Comparison of ENCODE assay signal across 9 cellular contexts in genomic region chr1:104706631-104707147, GRCh38.
DNase-seq lines count a peak whose midpoint lies in the region; ATAC-seq and TF ChIP-seq lines count a peak whose summit lies in the region.
"Had no signal": no experiment of that assay in that cellular context is flagged by ENCODE, and none has a peak within 500 bp of the region (broad histone marks: within the 10 kb centered on the region; RNA-seq: fewer than 3 reads in every experiment).

No MANE protein-coding gene starts in this region.

- WGBS in mesendoderm (ENCODE audit: extremely low coverage, insufficient coverage, low lambda C conversion rate): no CpG with 5 or more reads among the region's 9 CpGs

- H3K36me3 ChIP-seq in OCI-LY1 (ENCODE audit: insufficient read depth, low read length) (no peaks in the 10 kb centered on the region), mesendoderm (ENCODE audit: control insufficient read depth, insufficient read depth, low read length) (no peaks in the 10 kb centered on the region)
- H3K36me3 ChIP-seq: ovary had no signal

- H3K9me2 ChIP-seq in OCI-LY1 (ENCODE audit: low read depth, low read length): no peaks in the 10 kb centered on the region

- no peak overlapping the region for H3K9ac ChIP-seq in OCI-LY1 (ENCODE audit: low read length)
- H3K9ac ChIP-seq in mesendoderm (ENCODE audit: low read length): no peak overlapping the region

- H2AFZ ChIP-seq in OCI-LY1 (ENCODE audit: low read length): peak overlapping the region; percentile 82; the same call in 1 of the 2 replicates

- no peaks in the 10 kb centered on the region for H3K4me1 ChIP-seq in OCI-LY1 (ENCODE audit: insufficient read depth, low read length, severe bottlenecking)
- H3K4me1 ChIP-seq in mesendoderm (ENCODE audit: control insufficient read depth, low read depth, low read length): no peaks in the 10 kb centered on the region

- no peaks in the 10 kb centered on the region for H3K27me3 ChIP-seq in OCI-LY1 (ENCODE audit: insufficient read depth, low read length)
- no peaks in the 10 kb centered on the region for H3K27me3 ChIP-seq in mesendoderm (ENCODE audit: insufficient read depth, low read length, poor library complexity)
- H3K27me3 ChIP-seq: ovary had no signal

- H3K27ac ChIP-seq in OCI-LY1 (ENCODE audit: low read depth, low read length, poor library complexity, severe bottlenecking) (no peak overlapping the region), mesendoderm (ENCODE audit: low read depth, low read length) (no peak overlapping the region)
- H3K27ac ChIP-seq: ovary had no signal

- H3K79me2 ChIP-seq in OCI-LY1 (ENCODE audit: insufficient read depth, low read length) (no peaks in the 10 kb centered on the region), mesendoderm (ENCODE audit: control insufficient read depth, insufficient read depth, low read length) (no peaks in the 10 kb centered on the region)

- no peak for TF ChIP-seq CTCF in OCI-LY1 (IDR thresholded peaks at IDR 0.05; ENCODE audit: low read length)

- H3K4me2 ChIP-seq in OCI-LY1 (ENCODE audit: low read length) (no peak overlapping the region), mesendoderm (ENCODE audit: low read length) (no peak overlapping the region)

- H3K23ac ChIP-seq in mesendoderm (ENCODE audit: low read length): no peak overlapping the region

- H3F3A ChIP-seq in OCI-LY1 (ENCODE audit: insufficient read depth, low read length): no peaks in the 10 kb centered on the region

- no peak overlapping the region for H2BK120ac ChIP-seq in mesendoderm (ENCODE audit: low read depth, low read length)

- no peaks in the 10 kb centered on the region for H4K20me1 ChIP-seq in OCI-LY1 (ENCODE audit: insufficient read depth, low read length)

- no peaks in the 10 kb centered on the region for H3K79me1 ChIP-seq in mesendoderm (ENCODE audit: low read length)

- H4K5ac ChIP-seq in mesendoderm (ENCODE audit: low read length): no peak overlapping the region

- H3K56ac ChIP-seq in mesendoderm (ENCODE audit: low read length): no peak overlapping the region

- H3K4me3 ChIP-seq in OCI-LY1 (ENCODE audit: low read depth, low read length, poor library complexity, severe bottlenecking): no peak overlapping the region
- H3K4me3 ChIP-seq in mesendoderm (ENCODE audit: low read length): no peak overlapping the region
- H3K4me3 ChIP-seq: ovary had no signal

- no peak overlapping the region for H2AK5ac ChIP-seq in mesendoderm (ENCODE audit: low read length)

- no peak overlapping the region for H3K4ac ChIP-seq in mesendoderm (ENCODE audit: low read depth, low read length)

- no peak overlapping the region for H2BK15ac ChIP-seq in mesendoderm (replicated peaks; ENCODE audit: low read depth)

- peak; percentile 68 for ATAC-seq in HG02759 (IDR thresholded peaks at IDR 0.05; ENCODE audit: unreplicated experiment)

- DNase-seq in GM03348 (ENCODE audit: low spot score) (peak; percentile 26), mesendoderm (no peak), activated gamma-delta T cell treated with Interleukin-2 at 50 U/mL for 16 hours (no peak), SHP77 treated with DMSO at 0.1 percent for 48 hours (lab: John Stamatoyannopoulos, UW) (no peak)
- no peak for DNase-seq in NK-92 treated with Interleukin-12 subunit alpha and Interleukin-12 subunit beta, amount 100 ng/mL, for 24 hours (lab: John Stamatoyannopoulos, UW)
- no peak for DNase-seq in stimulated activated CD4-positive, alpha-beta T cell treated with anti-CD3 and anti-CD28 coated beads, Interleukin-2, amount 100 ng/mL, for 48 hours
- DNase-seq: ovary had no signal

- peak overlapping the region; percentile 80 for H3K18ac ChIP-seq in mesendoderm (ENCODE audit: low read length)

- H4K8ac ChIP-seq in mesendoderm (ENCODE audit: low read depth, low read length): no peak overlapping the region

- H3K9me3 ChIP-seq in OCI-LY1 (ENCODE audit: low read length): 0 out of 2 replicates have a peak, but pooled peaks cover 6% of the 10 kb centered on the region
- H3K9me3 ChIP-seq: ovary had no signal

- H2BK5ac ChIP-seq in mesendoderm (ENCODE audit: low read length): no peak overlapping the region
